Comparison of ENCODE assay signal across 9 cellular contexts in genomic region chr10:32954545-32955298, GRCh38. TPM values are rescaled to one million over a fixed set of nuclear protein-coding genes. Genes with fewer than 3 reads are reported as not detected.
DNase-seq lines count a peak whose midpoint lies in the region; ATAC-seq, FAIRE-seq and TF ChIP-seq lines count a peak whose summit lies in the region.
"Had no signal": no experiment of that assay in that cellular context is flagged by ENCODE, and none has a peak within 500 bp of the region (broad histone marks: within the 10 kb centered on the region; RNA-seq: fewer than 3 reads in every experiment).

No MANE protein-coding gene starts in this region.

- POLR2A ChIA-PET in activated CD4-positive, alpha-beta T cell treated with anti-CD3 and anti-CD28 coated beads for 36 hours (lab: Charles Lee), result interaction anchor here (0.6 to 0.7 kb wide), 3 partner anchors 12 to 198 kb away, joined by 3 to 4 read pairs (median 3); no protein-coding TSS in a partner anchor

- H3K79me2 ChIP-seq in keratinocyte (ENCODE audit: control insufficient read depth, insufficient read depth, low read length), result peaks cover 95% of the 10 kb centered on the region

- ATAC-seq in activated CD4-positive, alpha-beta T cell treated with anti-CD3 and anti-CD28 coated beads for 36 hours, result no peak
- no peak for ATAC-seq in activated naive CD8-positive, alpha-beta T cell treated with anti-CD3 and anti-CD28 coated beads, Interleukin-2, amount 50 U/mL, for 24 hours
- ATAC-seq in HG03108 (IDR thresholded peaks at IDR 0.05; ENCODE audit: unreplicated experiment), result no peak
- ATAC-seq in GM18858 (IDR thresholded peaks at IDR 0.05; ENCODE audit: unreplicated experiment), result no peak

- H3K27ac Mint-ChIP-seq in activated CD4-positive, alpha-beta T cell treated with anti-CD3 and anti-CD28 coated beads for 36 hours, result peak overlapping the region; percentile 27
- peak overlapping the region; percentile 58 for H3K27ac Mint-ChIP-seq in activated naive CD8-positive, alpha-beta T cell treated with anti-CD3 and anti-CD28 coated beads, Interleukin-2, amount 50 U/mL, for 24 hours

- peak overlapping the region; percentile 84 to 97 (median 95) for H3K4me3 ChIP-seq in keratinocyte (ENCODE audit: control insufficient read depth in 2 of 3, extremely low read depth in 1 of 3, insufficient read depth in 2 of 3, low read depth in 1 of 3, low read length in 3 of 3)
- peak overlapping the region; percentile 72 to 95 (median 89) for H3K4me3 ChIP-seq in subcutaneous abdominal adipose tissue (ENCODE audit: low read depth in 1 of 5, low read length in 5 of 5)

- H3K4me1 Mint-ChIP-seq in activated CD4-positive, alpha-beta T cell treated with anti-CD3 and anti-CD28 coated beads for 36 hours, result peaks cover 63% of the 10 kb centered on the region
- H3K4me1 Mint-ChIP-seq in activated naive CD8-positive, alpha-beta T cell treated with anti-CD3 and anti-CD28 coated beads, Interleukin-2, amount 50 U/mL, for 24 hours, result peaks cover 72% of the 10 kb centered on the region

- H3K27ac ChIP-seq in keratinocyte (ENCODE audit: control insufficient read depth, insufficient read depth, low read length) (peak overlapping the region; percentile 77), subcutaneous abdominal adipose tissue (ENCODE audit: low read depth, low read length) (peak overlapping the region; percentile 98)

- H3K36me3 Mint-ChIP-seq in activated CD4-positive, alpha-beta T cell treated with anti-CD3 and anti-CD28 coated beads for 36 hours (ENCODE audit: low read depth), result no peaks in the 10 kb centered on the region
- H3K36me3 Mint-ChIP-seq in activated naive CD8-positive, alpha-beta T cell treated with anti-CD3 and anti-CD28 coated beads, Interleukin-2, amount 50 U/mL, for 24 hours (ENCODE audit: low read depth), result peaks cover 5% of the 10 kb centered on the region

- no peaks in the 10 kb centered on the region for H3K9me3 Mint-ChIP-seq in activated CD4-positive, alpha-beta T cell treated with anti-CD3 and anti-CD28 coated beads for 36 hours (ENCODE audit: low read depth)
- H3K9me3 Mint-ChIP-seq in activated naive CD8-positive, alpha-beta T cell treated with anti-CD3 and anti-CD28 coated beads, Interleukin-2, amount 50 U/mL, for 24 hours, result no peaks in the 10 kb centered on the region

- dilution Hi-C loops in keratinocyte (cut with MboI; ENCODE audit: extremely low pct_ligation_motif_present, low sequenced_read_pairs), result no loop called here

- peak overlapping the region; percentile 92 for H3K9ac ChIP-seq in keratinocyte (ENCODE audit: control insufficient read depth, extremely low read depth, insufficient read depth, low read length)
- peak overlapping the region in 4 of 5 donors; percentile 66 to 99 (median 83) for H3K9ac ChIP-seq in subcutaneous abdominal adipose tissue (ENCODE audit: low read length in 5 of 5)

- H3K4me2 ChIP-seq in keratinocyte (ENCODE audit: control insufficient read depth, extremely low read depth, insufficient read depth, low read depth, low read length), result peak overlapping the region; percentile 75

- no peak for FAIRE-seq in keratinocyte (lab: Jason Lieb, UNC)
- FAIRE-seq: colon had no signal

- CTCF ChIA-PET in activated CD4-positive, alpha-beta T cell treated with anti-CD3 and anti-CD28 coated beads for 36 hours (lab: Charles Lee), result interaction anchor here (1.1 to 1.5 kb wide), 3 partner anchors 16 to 54 kb away, joined by 4 to 6 read pairs (median 5); no protein-coding TSS in a partner anchor

- H3K27me3 ChIP-seq in keratinocyte (ENCODE audit: control insufficient read depth, extremely low read depth, insufficient read depth, low read length), result no peaks in the 10 kb centered on the region
- no peaks in the 10 kb centered on the region for H3K27me3 ChIP-seq in subcutaneous abdominal adipose tissue (ENCODE audit: control insufficient read depth in 5 of 5, insufficient read depth in 4 of 5, low read length in 5 of 5)

- H3K36me3 ChIP-seq in keratinocyte (ENCODE audit: control insufficient read depth in 2 of 2, extremely low read depth in 1 of 2, insufficient read depth in 2 of 2, low read length in 2 of 2) (peaks cover 4 to 16% of the 10 kb centered on the region in 2 experiments), subcutaneous abdominal adipose tissue (ENCODE audit: control insufficient read depth in 5 of 5, insufficient read depth in 5 of 5, low read length in 5 of 5) (no peaks in the 10 kb centered on the region)

- no peak overlapping the region for H2AFZ ChIP-seq in keratinocyte (ENCODE audit: control insufficient read depth, low read length)

- no peaks in the 10 kb centered on the region for H3K9me1 ChIP-seq in keratinocyte (ENCODE audit: control insufficient read depth, extremely low read depth, insufficient read depth, low read length)

- peaks cover 26% of the 10 kb centered on the region for H4K20me1 ChIP-seq in keratinocyte (ENCODE audit: control insufficient read depth, extremely low read depth, insufficient read depth, low read length)

- peak overlapping the region; percentile 73 for H3K4me3 Mint-ChIP-seq in activated CD4-positive, alpha-beta T cell treated with anti-CD3 and anti-CD28 coated beads for 36 hours
- peak overlapping the region; percentile 80 for H3K4me3 Mint-ChIP-seq in activated naive CD8-positive, alpha-beta T cell treated with anti-CD3 and anti-CD28 coated beads, Interleukin-2, amount 50 U/mL, for 24 hours

- peaks cover 49% of the 10 kb centered on the region for H3K4me1 ChIP-seq in keratinocyte (ENCODE audit: control insufficient read depth, extremely low read depth, insufficient read depth, low read length)
- H3K4me1 ChIP-seq in subcutaneous abdominal adipose tissue (ENCODE audit: control insufficient read depth in 5 of 5, insufficient read depth in 5 of 5, low read length in 5 of 5), result peaks cover 0 to 70% (median 69%) of the 10 kb centered on the region in 5 donors

- no peak for TF ChIP-seq CTCF in keratinocyte (optimal IDR thresholded peaks at IDR 0.05 in 1 of 3, IDR thresholded peaks at IDR 0.05 in 1 of 3, conservative IDR thresholded peaks at IDR 0.05 in 1 of 3; ENCODE audit: extremely low read depth in 1 of 3, insufficient read depth in 2 of 3, low read length in 3 of 3)

- peaks cover under 1% of the 10 kb centered on the region for H3K27me3 Mint-ChIP-seq in activated CD4-positive, alpha-beta T cell treated with anti-CD3 and anti-CD28 coated beads for 36 hours
- H3K27me3 Mint-ChIP-seq in activated naive CD8-positive, alpha-beta T cell treated with anti-CD3 and anti-CD28 coated beads, Interleukin-2, amount 50 U/mL, for 24 hours, result no peaks in the 10 kb centered on the region

- intact Hi-C loops in activated CD4-positive, alpha-beta T cell treated with anti-CD3 and anti-CD28 coated beads for 36 hours (cut with DNase I, micrococcal nuclease), result loop anchor here (5.0 to 10.0 kb wide), 2 partner anchors 298 to 580 kb away; no protein-coding TSS in a partner anchor

- H3K9me3 ChIP-seq in keratinocyte (ENCODE audit: control insufficient read depth, low read depth, low read length), result no peaks in the 10 kb centered on the region
- no peaks in the 10 kb centered on the region for H3K9me3 ChIP-seq in subcutaneous abdominal adipose tissue (ENCODE audit: control insufficient read depth in 5 of 5, low read length in 5 of 5)

- DNase-seq in activated CD4-positive, alpha-beta T cell treated with anti-CD3 and anti-CD28 coated beads for 36 hours, result no peak
- DNase-seq in activated CD4-positive, alpha-beta T cell treated with anti-CD3 and anti-CD28 coated beads, Interleukin-2, amount 50 U/mL, for 4 hours, result no peak
- DNase-seq in activated naive CD8-positive, alpha-beta T cell treated with anti-CD3 and anti-CD28 coated beads, Interleukin-2, amount 50 U/mL, for 24 hours, result no peak
- DNase-seq in keratinocyte (ENCODE audit: low read depth, low spot score) (no peak), mucosa of gallbladder (ENCODE audit: low spot score) (no peak)

RNA-seq across cellular contexts. Expression of gene ITGB1, which starts 3.3 kb away (rescaled TPM):
- 10 to 100 TPM; 57.6 to 68.9 TPM for total RNA-seq in activated CD4-positive, alpha-beta T cell treated with anti-CD3 and anti-CD28 coated beads for 36 hours
- 1,026 to 1,445 TPM (median 1,030 TPM) in 3 replicates for polyA plus RNA-seq in keratinocyte
- 511 TPM for polyA plus RNA-seq in keratinocyte (2011; ENCODE audit: low read depth)
- 420 and 664 TPM in 2 replicates for polyA plus RNA-seq in keratinocyte (2011; cell fraction: cytosol; rRNA removed)
- 1,436 and 2,106 TPM in 2 replicates for polyA plus RNA-seq in keratinocyte (2011; cell fraction: nucleus; rRNA removed)
- 328 and 1,010 TPM in 2 replicates for polyA plus RNA-seq in keratinocyte (2012; ENCODE audit: low replicate concordance)
- polyA minus RNA-seq in keratinocyte, result 361 to 979 TPM (median 522 TPM) in 3 replicates
- polyA minus RNA-seq in keratinocyte (2011; cell fraction: cytosol; rRNA and poly(A)+ RNA removed), result 475 TPM
- 1,567 and 2,524 TPM in 2 replicates for polyA minus RNA-seq in keratinocyte (2011; cell fraction: nucleus; rRNA and poly(A)+ RNA removed)
- 596 TPM for total RNA-seq in mucosa of gallbladder
